ENCODE assay signal across 33 cellular contexts in the genomic region with DNA sequence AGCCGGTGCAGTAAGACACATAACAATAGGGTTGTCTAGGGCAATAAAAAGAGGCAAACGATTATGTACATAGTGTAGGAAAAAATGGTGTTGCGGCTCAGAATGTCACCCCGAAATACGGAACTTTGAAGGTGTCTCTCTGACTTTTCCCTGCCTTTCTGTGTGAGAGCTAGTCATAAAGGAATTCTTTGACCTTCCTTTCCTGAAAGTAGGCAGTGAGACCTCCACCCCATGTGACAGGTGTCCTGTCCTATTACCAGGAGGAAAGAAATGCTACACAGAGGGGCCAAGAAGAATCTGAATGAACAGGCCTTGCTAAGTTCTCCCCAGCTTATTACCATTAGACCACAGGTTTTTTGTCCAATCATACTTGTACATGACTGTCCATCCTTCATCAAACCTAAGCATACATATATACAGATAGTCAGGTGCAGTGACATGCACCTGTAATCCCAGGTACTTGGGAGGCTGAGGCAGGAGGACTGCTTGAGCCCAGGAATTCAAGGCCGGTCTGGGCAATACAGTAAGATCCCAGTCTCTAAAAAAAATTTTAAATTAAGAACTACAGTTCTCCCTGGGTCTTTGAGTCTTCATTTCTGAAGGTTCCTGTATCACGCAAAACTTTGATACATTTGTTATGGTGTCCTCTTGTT.
"Had no signal": no experiment of that assay in that cellular context is flagged by ENCODE, and none has a peak within 500 bp of the region (broad histone marks: within the 10 kb centered on the region; RNA-seq: fewer than 3 reads in every experiment).

No MANE protein-coding gene starts in this region.

- FAIRE-seq: astrocyte, TTC549 had no signal

- ATAC-seq: activated CD4-positive, alpha-beta T cell treated with anti-CD3 and anti-CD28 coated beads for 36 hours; activated CD4-positive, CD25-positive, alpha-beta regulatory T cell treated with anti-CD3 and anti-CD28 coated beads, Interleukin-2, amount 50 U/mL, for 24 hours; activated CD8-positive, alpha-beta memory T cell treated with anti-CD3 and anti-CD28 coated beads, Interleukin-2, amount 10 ng/mL, durations not matched to agents 7 days and 5 days; activated CD8-positive, alpha-beta T cell treated with anti-CD3 and anti-CD28 coated beads, Interleukin-2, amount 10 ng/mL, durations not matched to agents 7 days and 5 days; body of pancreas; WTC11 had no signal

- H3K9me3 ChIP-seq: adrenal gland, body of pancreas, breast epithelium had no signal

- H3K4me1 ChIP-seq: adrenal gland, body of pancreas, breast epithelium had no signal

- DNase-seq: activated CD4-positive, alpha-beta memory T cell treated with anti-CD3 and anti-CD28 coated beads, Interleukin-2, amount 10 ng/mL, durations not matched to agents 7 days and 5 days; activated CD4-positive, alpha-beta T cell treated with anti-CD3 and anti-CD28 coated beads for 1 hour; activated CD4-positive, alpha-beta T cell treated with anti-CD3 and anti-CD28 coated beads for 36 hours; activated CD4-positive, alpha-beta T cell treated with anti-CD3 and anti-CD28 coated beads for 48 hours; activated CD4-positive, alpha-beta T cell treated with anti-CD3 and anti-CD28 coated beads, Interleukin-2, amount 10 ng/mL, durations not matched to agents 7 days and 5 days; activated CD4-positive, alpha-beta T cell treated with anti-CD3 and anti-CD28 coated beads, Interleukin-2, amount 50 U/mL, for 48 hours; activated CD4-positive, CD25-positive, alpha-beta regulatory T cell; activated CD8-positive, alpha-beta memory T cell treated with anti-CD3 and anti-CD28 coated beads for 24 hours; activated CD8-positive, alpha-beta memory T cell treated with anti-CD3 and anti-CD28 coated beads, Interleukin-2, amount 10 ng/mL, durations not matched to agents 7 days and 5 days; activated CD8-positive, alpha-beta memory T cell treated with anti-CD3 and anti-CD28 coated beads, Interleukin-2, amount 50 U/mL, for 48 hours; activated CD8-positive, alpha-beta T cell treated with anti-CD3 and anti-CD28 coated beads, Interleukin-2, amount 10 ng/mL, durations not matched to agents 7 days and 5 days; activated effector memory CD4-positive, alpha-beta T cell treated with Interleukin-2 at 50 U/mL for 16 hours; activated gamma-delta T cell; activated naive CD4-positive, alpha-beta T cell treated with anti-CD3 and anti-CD28 coated beads, Interleukin-2, amount 10 ng/mL, durations not matched to agents 7 days and 5 days; activated naive CD4-positive, alpha-beta T cell treated with Interleukin-2 at 50 U/mL for 16 hours; activated naive CD8-positive, alpha-beta T cell treated with anti-CD3 and anti-CD28 coated beads for 36 hours; activated T-cell treated with anti-CD3 and anti-CD28 coated beads, Interleukin-2, amount 50 U/mL, for 24 hours; activated T-cell treated with anti-CD3 and anti-CD28 coated beads, Interleukin-2, amount 50 U/mL, for 48 hours; adrenal gland; amniotic stem cell; aorta; body of pancreas; brain microvascular endothelial cell; central memory CD4-positive, alpha-beta T cell; T-helper 1 cell; T-helper 2 cell; T-helper 9 cell; WERI-Rb-1 had no signal

- H3K27me3 ChIP-seq: adrenal gland, body of pancreas, breast epithelium had no signal

- H3K27ac ChIP-seq: adrenal gland, body of pancreas, brain microvascular endothelial cell, breast epithelium, WERI-Rb-1 had no signal

- H3K4me3 ChIP-seq: adrenal gland, body of pancreas, breast epithelium had no signal

- H3K36me3 ChIP-seq: adrenal gland, brain microvascular endothelial cell, breast epithelium, WERI-Rb-1 had no signal
